ENCODE assay signal across 1 cellular context in the genomic region with DNA sequence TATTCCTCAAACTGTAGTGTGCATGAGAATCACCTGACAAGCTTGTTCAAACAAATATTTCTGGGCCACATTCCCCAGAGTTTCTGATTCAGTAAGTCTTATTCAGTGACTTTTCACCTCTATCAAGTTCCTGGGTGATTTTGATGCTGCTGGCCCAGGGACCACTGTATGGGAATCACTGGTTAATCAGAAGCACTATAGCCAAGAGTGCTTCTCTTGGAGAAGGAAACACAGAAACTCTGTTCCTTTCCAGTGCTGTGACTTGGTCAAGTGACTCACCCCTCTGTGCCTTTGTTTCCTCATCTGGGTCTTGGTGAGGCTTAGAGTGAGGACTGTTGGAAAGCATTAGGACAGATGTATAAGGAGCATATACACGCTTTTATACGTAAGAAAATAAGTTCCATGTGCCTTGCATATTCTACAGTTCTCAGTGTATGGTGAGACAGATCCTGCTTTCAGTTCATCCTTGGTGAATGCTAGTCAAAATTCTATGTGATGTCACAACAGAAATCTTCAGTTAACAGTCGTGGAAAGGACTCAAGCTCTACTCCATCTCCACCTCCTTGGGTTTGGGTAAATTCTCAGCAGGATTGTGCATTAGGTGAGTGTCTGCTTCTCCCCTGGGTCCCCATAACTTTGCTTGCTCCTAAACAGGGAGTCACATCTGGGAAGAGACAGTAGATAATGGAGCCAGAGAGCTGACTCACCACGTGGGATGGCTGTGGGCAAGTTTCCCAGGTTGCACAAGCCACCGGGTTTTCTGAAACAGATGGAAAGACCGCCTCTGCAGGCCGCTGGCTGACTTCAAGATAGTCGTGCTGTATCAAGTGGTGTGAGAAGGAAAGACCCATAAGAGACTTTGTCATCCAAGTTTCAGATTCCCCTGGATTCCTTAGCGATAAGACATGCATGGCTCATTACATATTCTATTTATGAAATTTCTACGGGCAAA.
TF ChIP-seq lines count a peak whose summit lies in the region.

No MANE protein-coding gene starts in this region.

TF ChIP-seq in SK-N-SH, 30 proteins besides CTCF, POLR2A, EP300 and RAD21 (continued from another document):
- TF ChIP-seq, protein P1, sequence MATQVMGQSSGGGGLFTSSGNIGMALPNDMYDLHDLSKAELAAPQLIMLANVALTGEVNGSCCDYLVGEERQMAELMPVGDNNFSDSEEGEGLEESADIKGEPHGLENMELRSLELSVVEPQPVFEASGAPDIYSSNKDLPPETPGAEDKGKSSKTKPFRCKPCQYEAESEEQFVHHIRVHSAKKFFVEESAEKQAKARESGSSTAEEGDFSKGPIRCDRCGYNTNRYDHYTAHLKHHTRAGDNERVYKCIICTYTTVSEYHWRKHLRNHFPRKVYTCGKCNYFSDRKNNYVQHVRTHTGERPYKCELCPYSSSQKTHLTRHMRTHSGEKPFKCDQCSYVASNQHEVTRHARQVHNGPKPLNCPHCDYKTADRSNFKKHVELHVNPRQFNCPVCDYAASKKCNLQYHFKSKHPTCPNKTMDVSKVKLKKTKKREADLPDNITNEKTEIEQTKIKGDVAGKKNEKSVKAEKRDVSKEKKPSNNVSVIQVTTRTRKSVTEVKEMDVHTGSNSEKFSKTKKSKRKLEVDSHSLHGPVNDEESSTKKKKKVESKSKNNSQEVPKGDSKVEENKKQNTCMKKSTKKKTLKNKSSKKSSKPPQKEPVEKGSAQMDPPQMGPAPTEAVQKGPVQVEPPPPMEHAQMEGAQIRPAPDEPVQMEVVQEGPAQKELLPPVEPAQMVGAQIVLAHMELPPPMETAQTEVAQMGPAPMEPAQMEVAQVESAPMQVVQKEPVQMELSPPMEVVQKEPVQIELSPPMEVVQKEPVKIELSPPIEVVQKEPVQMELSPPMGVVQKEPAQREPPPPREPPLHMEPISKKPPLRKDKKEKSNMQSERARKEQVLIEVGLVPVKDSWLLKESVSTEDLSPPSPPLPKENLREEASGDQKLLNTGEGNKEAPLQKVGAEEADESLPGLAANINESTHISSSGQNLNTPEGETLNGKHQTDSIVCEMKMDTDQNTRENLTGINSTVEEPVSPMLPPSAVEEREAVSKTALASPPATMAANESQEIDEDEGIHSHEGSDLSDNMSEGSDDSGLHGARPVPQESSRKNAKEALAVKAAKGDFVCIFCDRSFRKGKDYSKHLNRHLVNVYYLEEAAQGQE (IDR thresholded peaks at IDR 0.05; ENCODE audit: low read depth, low read length): no peak
- TF ChIP-seq FOSL2 (IDR thresholded peaks at IDR 0.05; ENCODE audit: borderline replicate concordance, low read depth) (peak; percentile 85), TAF1 (IDR thresholded peaks at IDR 0.05; ENCODE audit: borderline replicate concordance, low read depth, low read length) (peak; percentile 51; the same call in 1 of the 2 replicates), SMC3 (IDR thresholded peaks at IDR 0.05; ENCODE audit: low read depth, low read length) (no peak), YY1 (IDR thresholded peaks at IDR 0.05; ENCODE audit: low read depth) (peak; percentile 41; the same call in 1 of the 2 replicates), RCOR1 (IDR thresholded peaks at IDR 0.05; ENCODE audit: low read length) (0 out of 2 replicates have a peak, but pooled peaks have one; percentile 10), MEF2A (IDR thresholded peaks at IDR 0.05; ENCODE audit: borderline replicate concordance, low read depth) (no peak), JUND (IDR thresholded peaks at IDR 0.05) (peak; percentile 74), GABPA (IDR thresholded peaks at IDR 0.05; ENCODE audit: low read depth) (no peak), MXI1 (IDR thresholded peaks at IDR 0.05; ENCODE audit: low read depth, low read length) (no peak), TCF12 (IDR thresholded peaks at IDR 0.05) (peak; percentile 91), CHD2 (IDR thresholded peaks at IDR 0.05; ENCODE audit: low read length, partially characterized antibody) (no peak)
- TF ChIP-seq, protein P2, sequence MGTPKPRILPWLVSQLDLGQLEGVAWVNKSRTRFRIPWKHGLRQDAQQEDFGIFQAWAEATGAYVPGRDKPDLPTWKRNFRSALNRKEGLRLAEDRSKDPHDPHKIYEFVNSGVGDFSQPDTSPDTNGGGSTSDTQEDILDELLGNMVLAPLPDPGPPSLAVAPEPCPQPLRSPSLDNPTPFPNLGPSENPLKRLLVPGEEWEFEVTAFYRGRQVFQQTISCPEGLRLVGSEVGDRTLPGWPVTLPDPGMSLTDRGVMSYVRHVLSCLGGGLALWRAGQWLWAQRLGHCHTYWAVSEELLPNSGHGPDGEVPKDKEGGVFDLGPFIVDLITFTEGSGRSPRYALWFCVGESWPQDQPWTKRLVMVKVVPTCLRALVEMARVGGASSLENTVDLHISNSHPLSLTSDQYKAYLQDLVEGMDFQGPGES (IDR thresholded peaks at IDR 0.05; ENCODE audit: low read depth, low read length): no peak
- TF ChIP-seq, protein P3, sequence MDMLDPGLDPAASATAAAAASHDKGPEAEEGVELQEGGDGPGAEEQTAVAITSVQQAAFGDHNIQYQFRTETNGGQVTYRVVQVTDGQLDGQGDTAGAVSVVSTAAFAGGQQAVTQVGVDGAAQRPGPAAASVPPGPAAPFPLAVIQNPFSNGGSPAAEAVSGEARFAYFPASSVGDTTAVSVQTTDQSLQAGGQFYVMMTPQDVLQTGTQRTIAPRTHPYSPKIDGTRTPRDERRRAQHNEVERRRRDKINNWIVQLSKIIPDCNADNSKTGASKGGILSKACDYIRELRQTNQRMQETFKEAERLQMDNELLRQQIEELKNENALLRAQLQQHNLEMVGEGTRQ (IDR thresholded peaks at IDR 0.05; ENCODE audit: borderline replicate concordance, low read depth, low read length): no peak
- TF ChIP-seq, protein P4, sequence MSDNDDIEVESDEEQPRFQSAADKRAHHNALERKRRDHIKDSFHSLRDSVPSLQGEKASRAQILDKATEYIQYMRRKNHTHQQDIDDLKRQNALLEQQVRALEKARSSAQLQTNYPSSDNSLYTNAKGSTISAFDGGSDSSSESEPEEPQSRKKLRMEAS (IDR thresholded peaks at IDR 0.05; ENCODE audit: low read depth): peak; percentile 91
- TF ChIP-seq, protein P5, sequence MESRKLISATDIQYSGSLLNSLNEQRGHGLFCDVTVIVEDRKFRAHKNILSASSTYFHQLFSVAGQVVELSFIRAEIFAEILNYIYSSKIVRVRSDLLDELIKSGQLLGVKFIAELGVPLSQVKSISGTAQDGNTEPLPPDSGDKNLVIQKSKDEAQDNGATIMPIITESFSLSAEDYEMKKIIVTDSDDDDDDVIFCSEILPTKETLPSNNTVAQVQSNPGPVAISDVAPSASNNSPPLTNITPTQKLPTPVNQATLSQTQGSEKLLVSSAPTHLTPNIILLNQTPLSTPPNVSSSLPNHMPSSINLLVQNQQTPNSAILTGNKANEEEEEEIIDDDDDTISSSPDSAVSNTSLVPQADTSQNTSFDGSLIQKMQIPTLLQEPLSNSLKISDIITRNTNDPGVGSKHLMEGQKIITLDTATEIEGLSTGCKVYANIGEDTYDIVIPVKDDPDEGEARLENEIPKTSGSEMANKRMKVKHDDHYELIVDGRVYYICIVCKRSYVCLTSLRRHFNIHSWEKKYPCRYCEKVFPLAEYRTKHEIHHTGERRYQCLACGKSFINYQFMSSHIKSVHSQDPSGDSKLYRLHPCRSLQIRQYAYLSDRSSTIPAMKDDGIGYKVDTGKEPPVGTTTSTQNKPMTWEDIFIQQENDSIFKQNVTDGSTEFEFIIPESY (IDR thresholded peaks at IDR 0.05; ENCODE audit: borderline replicate concordance, low read depth): no peak
